Comparison of ENCODE assay signal across 23 cellular contexts in genomic region chr2:5683471-5683870, GRCh38. TPM values are rescaled to one million over a fixed set of nuclear protein-coding genes. Genes with fewer than 3 reads are reported as not detected.
A peak's percentile ranks its signal among the peaks of the same experiment; 100 is the strongest.
DNase-seq lines count a peak whose midpoint lies in the region; ATAC-seq lines count a peak whose summit lies in the region.
"Had no signal": no experiment of that assay in that cellular context is flagged by ENCODE, and none has a peak within 500 bp of the region (broad histone marks: within the 10 kb centered on the region; RNA-seq: fewer than 3 reads in every experiment).

No MANE protein-coding gene starts in this region.

- peaks cover 13% of the 10 kb centered on the region for H3K9me3 Mint-ChIP-seq in stimulated activated memory B cell treated with anti-CD40 and anti-IgM and Interleukin-4, amounts not matched to agents 10 μg/mL and 1 μg/mL and 100 μg/mL, for 72 hours

- H3K4me1 Mint-ChIP-seq in stimulated activated memory B cell treated with anti-CD40 and anti-IgM and Interleukin-4, amounts not matched to agents 10 μg/mL and 1 μg/mL and 100 μg/mL, for 72 hours: no peaks in the 10 kb centered on the region
- H3K4me1 Mint-ChIP-seq: B cell had no signal

- H3K27me3 Mint-ChIP-seq in stimulated activated memory B cell treated with anti-CD40 and anti-IgM and Interleukin-4, amounts not matched to agents 10 μg/mL and 1 μg/mL and 100 μg/mL, for 72 hours: no peaks in the 10 kb centered on the region

- H3K9me3 ChIP-seq in mesenchymal stem cell (ENCODE audit: control insufficient read depth, low read length): no peaks in the 10 kb centered on the region
- H3K9me3 ChIP-seq: A549, Caco-2 had no signal

- no peak overlapping the region for H3K4me3 Mint-ChIP-seq in stimulated activated memory B cell treated with anti-CD40 and anti-IgM and Interleukin-4, amounts not matched to agents 10 μg/mL and 1 μg/mL and 100 μg/mL, for 72 hours
- H3K4me3 Mint-ChIP-seq: B cell; CD4-positive, alpha-beta T cell; CD8-positive, alpha-beta T cell had no signal

- H2BK12ac ChIP-seq in mesenchymal stem cell (ENCODE audit: low read length in 2 of 2): no peak overlapping the region

- no peak overlapping the region for H3K18ac ChIP-seq in mesenchymal stem cell (ENCODE audit: low read depth in 1 of 2, low read length in 2 of 2)

- DNase-seq in Right ventricle myocardium inferior (ENCODE audit: missing footprints) (peak; percentile 44), Right ventricle myocardium superior (no peak), mesenchymal stem cell (no peak), retina (no peak), DMS153 (lab: John Stamatoyannopoulos, UW) (no peak)
- DNase-seq: AML-193; Caco-2; Calu3; CD4-positive, alpha-beta T cell; CD8-positive, alpha-beta T cell; DMS53; DMS79; DND-41; EL; GDM1 had no signal

- no peak overlapping the region for H2AFZ ChIP-seq in mesenchymal stem cell (ENCODE audit: low read depth, low read length)

- H2BK15ac ChIP-seq in mesenchymal stem cell (ENCODE audit: low read depth, poor library complexity, severe bottlenecking): peak overlapping the region; percentile 17

- no peaks in the 10 kb centered on the region for H3K79me1 ChIP-seq in mesenchymal stem cell (replicated peaks; ENCODE audit: low read length, poor library complexity, severe bottlenecking)

- H3K14ac ChIP-seq in mesenchymal stem cell (ENCODE audit: low read length in 2 of 2): no peak overlapping the region

- H3K27me3 ChIP-seq in mesenchymal stem cell (ENCODE audit: control insufficient read depth in 1 of 2, insufficient read depth in 1 of 2, low read length in 2 of 2): peaks cover 0 to 9% of the 10 kb centered on the region in 2 experiments
- H3K27me3 ChIP-seq: BLaER1 treated with 17β-estradiol and CSF1 and Interleukin-3, amounts not matched to agents 10 nM and 100 nM had no signal

- no peak overlapping the region for H3K27ac ChIP-seq in mesenchymal stem cell (ENCODE audit: low read length, poor library complexity, severe bottlenecking)
- H3K27ac ChIP-seq: 22Rv1; A549; BLaER1 treated with 17β-estradiol and CSF1 and Interleukin-3, amounts not matched to agents 10 nM and 100 nM; C4-2B had no signal

- no peak overlapping the region for H2AK5ac ChIP-seq in mesenchymal stem cell (ENCODE audit: low read length, severe bottlenecking)

- H3K4me2 ChIP-seq in mesenchymal stem cell (ENCODE audit: low read length, poor library complexity, severe bottlenecking): no peak overlapping the region
- H3K4me2 ChIP-seq: A549; BLaER1 treated with 17β-estradiol and CSF1 and Interleukin-3, amounts not matched to agents 10 nM and 100 nM had no signal

- H4K8ac ChIP-seq in mesenchymal stem cell (ENCODE audit: low read length): no peak overlapping the region

- no peaks in the 10 kb centered on the region for H3K4me1 ChIP-seq in mesenchymal stem cell (ENCODE audit: control insufficient read depth, insufficient read depth, low read depth, low read length)
- H3K4me1 ChIP-seq: A549, Caco-2 had no signal

- H4K91ac ChIP-seq in mesenchymal stem cell (ENCODE audit: low read length): no peak overlapping the region

- no peaks in the 10 kb centered on the region for H3K36me3 ChIP-seq in mesenchymal stem cell (ENCODE audit: control insufficient read depth in 1 of 2, insufficient read depth in 2 of 2, low read depth in 1 of 2, low read length in 2 of 2)
- H3K36me3 ChIP-seq: BLaER1 treated with 17β-estradiol and CSF1 and Interleukin-3, amounts not matched to agents 10 nM and 100 nM had no signal

- no peak overlapping the region for H3K4me3 ChIP-seq in mesenchymal stem cell (ENCODE audit: insufficient read depth in 1 of 2, low read depth in 1 of 2, low read length in 2 of 2)
- H3K4me3 ChIP-seq: A549; BLaER1 treated with 17β-estradiol and CSF1 and Interleukin-3, amounts not matched to agents 10 nM and 100 nM; GM12878 had no signal

- no peak overlapping the region for H2BK120ac ChIP-seq in mesenchymal stem cell (ENCODE audit: low read depth, low read length)

- H3K4ac ChIP-seq in mesenchymal stem cell (ENCODE audit: low read depth in 1 of 2, low read length in 2 of 2): no peak overlapping the region

- no peak overlapping the region for H3K27ac Mint-ChIP-seq in stimulated activated memory B cell treated with anti-CD40 and anti-IgM and Interleukin-4, amounts not matched to agents 10 μg/mL and 1 μg/mL and 100 μg/mL, for 72 hours
- H3K27ac Mint-ChIP-seq: B cell; CD4-positive, alpha-beta T cell; CD8-positive, alpha-beta T cell had no signal

- no peaks in the 10 kb centered on the region for H3K36me3 Mint-ChIP-seq in stimulated activated memory B cell treated with anti-CD40 and anti-IgM and Interleukin-4, amounts not matched to agents 10 μg/mL and 1 μg/mL and 100 μg/mL, for 72 hours
- H3K36me3 Mint-ChIP-seq: CD8-positive, alpha-beta T cell had no signal

- 96% methylated on average over 6 of the region's 6 CpGs for WGBS in mesenchymal stem cell

- no peak overlapping the region for H2BK5ac ChIP-seq in mesenchymal stem cell (ENCODE audit: low read depth, low read length, poor library complexity, severe bottlenecking)

- ATAC-seq in Right ventricle myocardium inferior (no peak), Right ventricle myocardium superior (ENCODE audit: poor library complexity) (no peak)
- peak; percentile 25 for ATAC-seq in stimulated activated memory B cell treated with anti-CD40 and anti-IgM and Interleukin-4, amounts not matched to agents 10 μg/mL and 1 μg/mL and 100 μg/mL, for 72 hours
- ATAC-seq: A549; CD8-positive, alpha-beta T cell; GM12878 had no signal

- no peak overlapping the region for H3K23ac ChIP-seq in mesenchymal stem cell (ENCODE audit: low read length in 2 of 2)

- intact Hi-C loops in Right ventricle myocardium inferior (cut with DNase I): no loop called here
- intact Hi-C loops in Right ventricle myocardium superior (cut with DNase I): no loop called here

- H3K9ac ChIP-seq in mesenchymal stem cell (ENCODE audit: low read length): no peak overlapping the region
- H3K9ac ChIP-seq: BLaER1 treated with 17β-estradiol and CSF1 and Interleukin-3, amounts not matched to agents 10 nM and 100 nM had no signal

RNA-seq across cellular contexts. Expression of gene SOX11, which starts 8.7 kb away (rescaled TPM):
- total RNA-seq in Right ventricle myocardium inferior (1.1 TPM), Right ventricle myocardium superior (0.81 TPM)
- 4.6 TPM for polyA plus RNA-seq in mesenchymal stem cell (2013, experiment 1 of 2)
- 4.4 TPM for polyA plus RNA-seq in mesenchymal stem cell (2013, experiment 2 of 2)
- total RNA-seq: B cell; Caco-2; Calu3; CD4-positive, alpha-beta T cell; CD8-positive, alpha-beta T cell; G401 had no signal
- polyA plus RNA-seq: A549 had no signal
